ENCODE assay signal across 18 cellular contexts in the genomic region with DNA sequence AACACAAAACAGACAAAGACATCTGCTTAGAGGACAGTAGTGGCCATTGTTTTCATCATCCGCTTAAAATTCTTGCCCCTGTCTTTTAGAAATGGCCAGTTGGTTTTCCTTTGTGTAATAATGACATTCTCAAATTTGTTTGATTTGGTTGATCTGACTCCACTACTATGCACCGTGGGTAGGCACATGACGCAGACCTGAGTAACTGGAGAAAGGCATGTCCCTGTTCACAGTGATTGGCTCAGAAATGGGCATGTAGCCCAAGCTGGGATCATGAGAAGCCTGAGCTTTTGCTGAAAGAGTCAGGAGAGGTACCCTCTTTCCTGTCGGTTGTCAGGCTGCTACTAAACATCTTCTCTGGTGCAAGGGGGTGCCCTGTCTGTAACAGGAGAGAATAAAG. TPM values are rescaled to one million over a fixed set of nuclear protein-coding genes. Genes with fewer than 3 reads are reported as not detected.
DNase-seq lines count a peak whose midpoint lies in the region; ATAC-seq and TF ChIP-seq lines count a peak whose summit lies in the region.
"Had no signal": no experiment of that assay in that cellular context is flagged by ENCODE, and none has a peak within 500 bp of the region (broad histone marks: within the 10 kb centered on the region; RNA-seq: fewer than 3 reads in every experiment).

No MANE protein-coding gene starts in this region.

- no peak for ATAC-seq in GM18870 (IDR thresholded peaks at IDR 0.05; ENCODE audit: unreplicated experiment)
- ATAC-seq in HG03045 (IDR thresholded peaks at IDR 0.05; ENCODE audit: unreplicated experiment), result no peak
- no peak for ATAC-seq in heart left ventricle
- ATAC-seq: activated CD4-positive, alpha-beta T cell treated with anti-CD3 and anti-CD28 coated beads for 36 hours; left colon had no signal

- 75 to 95% (median 86%) methylated on average over 4 of the region's 4 CpGs for WGBS in heart left ventricle, 4 donors

- H3K36me3 ChIP-seq in heart left ventricle, result no peaks in the 10 kb centered on the region

- DNase-seq in ELR (ENCODE audit: low read depth) (peak; percentile 86), M059J (ENCODE audit: low read depth) (peak; percentile 47), cardiac fibroblast (ENCODE audit: low read depth in 2 of 2) (peak; percentile 32 to 66), neural crest cell (ENCODE audit: low read depth, low spot score) (no peak), heart left ventricle (no peak)
- no peak for DNase-seq in activated naive CD4-positive, alpha-beta T cell treated with anti-CD3 and anti-CD28 coated beads, Interleukin-2, amount 10 ng/mL, durations not matched to agents 7 days and 5 days
- DNase-seq: activated CD4-positive, alpha-beta T cell treated with anti-CD3 and anti-CD28 coated beads for 36 hours; activated naive CD8-positive, alpha-beta T cell treated with anti-CD3 and anti-CD28 coated beads, Interleukin-2, amount 10 ng/mL, durations not matched to agents 7 days and 5 days; activated T-cell treated with anti-CD3 and anti-CD28 coated beads for 4 hours; erythroblast; hypothalamus; left colon; NCI-H2107; NCI-H82 had no signal

- intact Hi-C loops in heart left ventricle (cut with DNase I), result no loop called here

- TF ChIP-seq CTCF in cardiac fibroblast (IDR thresholded peaks at IDR 0.05; ENCODE audit: low read depth, low read length) (no peak), neural crest cell (conservative IDR thresholded peaks at IDR 0.05) (no peak), heart left ventricle (IDR thresholded peaks at IDR 0.05) (no peak)

- no peaks in the 10 kb centered on the region for H3K27me3 ChIP-seq in heart left ventricle

- no peak overlapping the region for H3K4me3 ChIP-seq in cardiac fibroblast (replicated peaks in 1 of 2; ENCODE audit: low read depth in 2 of 2, low read length in 2 of 2)
- H3K4me3 ChIP-seq in heart left ventricle, result no peak overlapping the region
- H3K4me3 ChIP-seq: coronary artery had no signal

- H3K36me3 Mint-ChIP-seq in neural crest cell (ENCODE audit: low read depth), result no peaks in the 10 kb centered on the region
- H3K36me3 Mint-ChIP-seq in activated naive CD4-positive, alpha-beta T cell treated with anti-CD3 and anti-CD28 coated beads, Interleukin-2, amount 10 ng/mL, durations not matched to agents 7 days and 5 days, result no peaks in the 10 kb centered on the region
- H3K36me3 Mint-ChIP-seq: activated naive CD8-positive, alpha-beta T cell treated with anti-CD3 and anti-CD28 coated beads, Interleukin-2, amount 10 ng/mL, durations not matched to agents 7 days and 5 days had no signal

- TF ChIP-seq POLR2A in heart left ventricle (IDR thresholded peaks at IDR 0.05), result no peak

- no peaks in the 10 kb centered on the region for H3K27me3 Mint-ChIP-seq in neural crest cell (ENCODE audit: low read depth)
- H3K27me3 Mint-ChIP-seq in activated naive CD4-positive, alpha-beta T cell treated with anti-CD3 and anti-CD28 coated beads, Interleukin-2, amount 10 ng/mL, durations not matched to agents 7 days and 5 days, result no peaks in the 10 kb centered on the region
- H3K27me3 Mint-ChIP-seq: activated CD4-positive, alpha-beta T cell treated with anti-CD3 and anti-CD28 coated beads for 36 hours; activated naive CD8-positive, alpha-beta T cell treated with anti-CD3 and anti-CD28 coated beads, Interleukin-2, amount 10 ng/mL, durations not matched to agents 7 days and 5 days had no signal

- CTCF ChIA-PET in activated naive CD4-positive, alpha-beta T cell treated with anti-CD3 and anti-CD28 coated beads, Interleukin-2, amount 10 ng/mL, durations not matched to agents 7 days and 5 days (lab: Charles Lee), result no interaction called here

- H3K27ac ChIP-seq in heart left ventricle, result no peak overlapping the region
- H3K27ac ChIP-seq: coronary artery, parathyroid adenoma had no signal

- H3K27ac Mint-ChIP-seq in neural crest cell (ENCODE audit: unreplicated experiment), result peak overlapping the region; percentile 20
- H3K27ac Mint-ChIP-seq in activated naive CD4-positive, alpha-beta T cell treated with anti-CD3 and anti-CD28 coated beads, Interleukin-2, amount 10 ng/mL, durations not matched to agents 7 days and 5 days, result no peak overlapping the region
- H3K27ac Mint-ChIP-seq: activated CD4-positive, alpha-beta T cell treated with anti-CD3 and anti-CD28 coated beads for 36 hours; activated naive CD8-positive, alpha-beta T cell treated with anti-CD3 and anti-CD28 coated beads, Interleukin-2, amount 10 ng/mL, durations not matched to agents 7 days and 5 days had no signal

- H3K9me3 Mint-ChIP-seq in neural crest cell, result no peaks in the 10 kb centered on the region
- H3K9me3 Mint-ChIP-seq in activated naive CD4-positive, alpha-beta T cell treated with anti-CD3 and anti-CD28 coated beads, Interleukin-2, amount 10 ng/mL, durations not matched to agents 7 days and 5 days, result peaks cover 2% of the 10 kb centered on the region

- H3K9me3 ChIP-seq in heart left ventricle, result peaks cover 0 to 8% (median 0%) of the 10 kb centered on the region in 12 donors

- no peaks in the 10 kb centered on the region for H3K4me1 ChIP-seq in heart left ventricle
- H3K4me1 ChIP-seq: parathyroid adenoma had no signal

- peaks cover 19% of the 10 kb centered on the region for H3K4me1 Mint-ChIP-seq in neural crest cell
- no peaks in the 10 kb centered on the region for H3K4me1 Mint-ChIP-seq in activated naive CD4-positive, alpha-beta T cell treated with anti-CD3 and anti-CD28 coated beads, Interleukin-2, amount 10 ng/mL, durations not matched to agents 7 days and 5 days
- H3K4me1 Mint-ChIP-seq: activated CD4-positive, alpha-beta T cell treated with anti-CD3 and anti-CD28 coated beads for 36 hours; activated naive CD8-positive, alpha-beta T cell treated with anti-CD3 and anti-CD28 coated beads, Interleukin-2, amount 10 ng/mL, durations not matched to agents 7 days and 5 days had no signal

- H3K4me3 Mint-ChIP-seq in neural crest cell, result no peak overlapping the region
- no peak overlapping the region for H3K4me3 Mint-ChIP-seq in activated naive CD4-positive, alpha-beta T cell treated with anti-CD3 and anti-CD28 coated beads, Interleukin-2, amount 10 ng/mL, durations not matched to agents 7 days and 5 days
- H3K4me3 Mint-ChIP-seq: activated CD4-positive, alpha-beta T cell treated with anti-CD3 and anti-CD28 coated beads for 36 hours; activated naive CD8-positive, alpha-beta T cell treated with anti-CD3 and anti-CD28 coated beads, Interleukin-2, amount 10 ng/mL, durations not matched to agents 7 days and 5 days had no signal

RNA-seq across cellular contexts. Expression of gene MAGI1, which starts 36.6 kb away (rescaled TPM):
- total RNA-seq in M059J (2014; rRNA removed; shearing (Covaris generic)), result 2.8 and 3.6 TPM in 2 replicates
- total RNA-seq in neural crest cell (47.7 and 49.8 TPM in 2 replicates), heart left ventricle (10 to 100 TPM; 27.1 to 52.1 (median 35.9) TPM)
- 10 to 100 TPM; 18.5 to 19.5 TPM for polyA plus RNA-seq in heart left ventricle
- total RNA-seq: activated naive CD8-positive, alpha-beta T cell treated with anti-CD3 and anti-CD28 coated beads, Interleukin-2, amount 10 ng/mL, durations not matched to agents 7 days and 5 days had no signal

Comparison
In these comparisons a context has a peak if more than half of its experiments do, and no peak if none do; other contexts are left out.
1. DNase-seq: peak in ELR (single experiment), M059J (single experiment) and cardiac fibroblast (2 of 2); none in neural crest cell (single experiment), activated naive CD4-positive, alpha-beta T cell treated with anti-CD3 and anti-CD28 coated beads, Interleukin-2, amount 10 ng/mL, durations not matched to agents 7 days and 5 days (single experiment) and heart left ventricle (0 of 5).